Comparison of ENCODE assay signal across 20 cellular contexts in genomic region chr9:69029535-69029934, GRCh38. TPM values are rescaled to one million over a fixed set of nuclear protein-coding genes. Genes with fewer than 3 reads are reported as not detected.
DNase-seq lines count a peak whose midpoint lies in the region; ATAC-seq and TF ChIP-seq lines count a peak whose summit lies in the region.
"Had no signal": no experiment of that assay in that cellular context is flagged by ENCODE, and none has a peak within 500 bp of the region (broad histone marks: within the 10 kb centered on the region; RNA-seq: fewer than 3 reads in every experiment).

No MANE protein-coding gene starts in this region.

- peak overlapping the region; percentile 19 for H3K4me3 Mint-ChIP-seq in activated CD4-positive, alpha-beta memory T cell treated with anti-CD3 and anti-CD28 coated beads, Interleukin-2, amount 10 ng/mL, durations not matched to agents 7 days and 5 days
- no peak overlapping the region for H3K4me3 Mint-ChIP-seq in activated CD4-positive, alpha-beta memory T cell treated with anti-CD3 and anti-CD28 coated beads for 36 hours
- H3K4me3 Mint-ChIP-seq in CD4-positive, CD25-positive, alpha-beta regulatory T cell, result peak overlapping the region in 2 of 4 donors; percentile 10 to 20
- peak overlapping the region in 9 of 10 donors; percentile 10 to 83 (median 45) for H3K4me3 Mint-ChIP-seq in naive thymus-derived CD4-positive, alpha-beta T cell
- H3K4me3 Mint-ChIP-seq: GM23338 had no signal

- POLR2A ChIA-PET in activated CD4-positive, alpha-beta memory T cell treated with anti-CD3 and anti-CD28 coated beads, Interleukin-2, amount 10 ng/mL, durations not matched to agents 7 days and 5 days (lab: Charles Lee), result interaction anchor here (1.8 kb wide), 1 partner anchor 10 kb away, joined by 11 read pairs; no protein-coding TSS in a partner anchor
- POLR2A ChIA-PET in activated CD4-positive, alpha-beta memory T cell treated with anti-CD3 and anti-CD28 coated beads for 36 hours (lab: Charles Lee), result interaction anchor here (0.5 kb wide), 1 partner anchor 243 kb away, joined by 3 read pairs; no protein-coding TSS in a partner anchor
- POLR2A ChIA-PET in naive thymus-derived CD4-positive, alpha-beta T cell (lab: Charles Lee), result interaction anchor here (1.2 to 1.6 kb wide), 2 partner anchors 9 to 11 kb away, joined by 3 read pairs; no protein-coding TSS in a partner anchor

- H3K27me3 Mint-ChIP-seq in activated CD4-positive, alpha-beta memory T cell treated with anti-CD3 and anti-CD28 coated beads, Interleukin-2, amount 10 ng/mL, durations not matched to agents 7 days and 5 days, result no peaks in the 10 kb centered on the region
- H3K27me3 Mint-ChIP-seq in activated CD4-positive, alpha-beta memory T cell treated with anti-CD3 and anti-CD28 coated beads for 36 hours, result no peaks in the 10 kb centered on the region
- no peaks in the 10 kb centered on the region for H3K27me3 Mint-ChIP-seq in CD4-positive, CD25-positive, alpha-beta regulatory T cell
- peaks cover 0 to 3% (median 0%) of the 10 kb centered on the region in 5 donors for H3K27me3 Mint-ChIP-seq in naive thymus-derived CD4-positive, alpha-beta T cell

- no peak overlapping the region for H3K27ac ChIP-seq in CD4-positive, CD25-positive, alpha-beta regulatory T cell (ENCODE audit: insufficient read depth, low read length, poor library complexity, severe bottlenecking)
- H3K27ac ChIP-seq in naive thymus-derived CD4-positive, alpha-beta T cell (ENCODE audit: low read depth, low read length), result no peak overlapping the region

- H2AFZ ChIP-seq in Loucy (ENCODE audit: low read length), result no peak overlapping the region
- H2AFZ ChIP-seq: GM23338 had no signal

- no peaks in the 10 kb centered on the region for H3K79me2 ChIP-seq in Loucy (ENCODE audit: insufficient read depth, low read length)

- H3F3A ChIP-seq in Loucy (ENCODE audit: low read depth), result peaks cover 14% of the 10 kb centered on the region

- CTCF ChIA-PET in activated CD4-positive, alpha-beta memory T cell treated with anti-CD3 and anti-CD28 coated beads, Interleukin-2, amount 10 ng/mL, durations not matched to agents 7 days and 5 days (lab: Charles Lee), result interaction anchor here (0.7 to 3.5 kb wide), 3 partner anchors 10 to 662 kb away, joined by 3 to 32 read pairs (median 4); no protein-coding TSS in a partner anchor
- CTCF ChIA-PET in activated CD4-positive, alpha-beta memory T cell treated with anti-CD3 and anti-CD28 coated beads for 36 hours (lab: Charles Lee), result interaction anchor here (0.6 kb wide), 1 partner anchor 164 kb away, joined by 3 read pairs; no protein-coding TSS in a partner anchor
- CTCF ChIA-PET in naive thymus-derived CD4-positive, alpha-beta T cell (lab: Charles Lee), result interaction anchor here (1.0 kb wide), 1 partner anchor 17 kb away, joined by 3 read pairs; no protein-coding TSS in a partner anchor

- peak overlapping the region; percentile 76 for H3K27ac Mint-ChIP-seq in activated CD4-positive, alpha-beta memory T cell treated with anti-CD3 and anti-CD28 coated beads, Interleukin-2, amount 10 ng/mL, durations not matched to agents 7 days and 5 days
- no peak overlapping the region for H3K27ac Mint-ChIP-seq in activated CD4-positive, alpha-beta memory T cell treated with anti-CD3 and anti-CD28 coated beads for 36 hours
- H3K27ac Mint-ChIP-seq in CD4-positive, CD25-positive, alpha-beta regulatory T cell, result peak overlapping the region in 2 of 3 donors; percentile 8 to 23
- peak overlapping the region in 6 of 9 donors; percentile 34 to 78 (median 56) for H3K27ac Mint-ChIP-seq in naive thymus-derived CD4-positive, alpha-beta T cell
- H3K27ac Mint-ChIP-seq: GM23338 had no signal

- no peak for TF ChIP-seq CTCF in Loucy (conservative IDR thresholded peaks at IDR 0.05; ENCODE audit: low read length)

- H3K36me3 Mint-ChIP-seq in activated CD4-positive, alpha-beta memory T cell treated with anti-CD3 and anti-CD28 coated beads, Interleukin-2, amount 10 ng/mL, durations not matched to agents 7 days and 5 days (ENCODE audit: low read depth), result peaks cover 13% of the 10 kb centered on the region
- H3K36me3 Mint-ChIP-seq in activated CD4-positive, alpha-beta memory T cell treated with anti-CD3 and anti-CD28 coated beads for 36 hours, result no peaks in the 10 kb centered on the region
- no peaks in the 10 kb centered on the region for H3K36me3 Mint-ChIP-seq in CD4-positive, CD25-positive, alpha-beta regulatory T cell
- peaks cover 0 to 11% (median 0%) of the 10 kb centered on the region in 5 donors for H3K36me3 Mint-ChIP-seq in naive thymus-derived CD4-positive, alpha-beta T cell
- H3K36me3 Mint-ChIP-seq: CD8-positive, alpha-beta memory T cell had no signal

- intact Hi-C loops in activated CD4-positive, alpha-beta memory T cell treated with anti-CD3 and anti-CD28 coated beads for 36 hours (cut with micrococcal nuclease), result loop anchor here (5.0 kb wide), 2 partner anchors 252 to 322 kb away; partner anchors contain the start of gene PIP5K1B
- intact Hi-C loops in naive thymus-derived CD4-positive, alpha-beta T cell (cut with micrococcal nuclease), result loop anchor here (2.0 to 5.0 kb wide), 6 partner anchors 52 to 322 kb away; partner anchors contain the start of gene PIP5K1B (in 1 of the 2)

- H3K9me3 Mint-ChIP-seq in activated CD4-positive, alpha-beta memory T cell treated with anti-CD3 and anti-CD28 coated beads, Interleukin-2, amount 10 ng/mL, durations not matched to agents 7 days and 5 days, result peaks cover 8% of the 10 kb centered on the region
- peaks cover 6% of the 10 kb centered on the region for H3K9me3 Mint-ChIP-seq in activated CD4-positive, alpha-beta memory T cell treated with anti-CD3 and anti-CD28 coated beads for 36 hours
- H3K9me3 Mint-ChIP-seq in CD4-positive, CD25-positive, alpha-beta regulatory T cell, result peaks cover 0 to 5% (median 0%) of the 10 kb centered on the region in 7 donors
- peaks cover 0 to 9% (median 2%) of the 10 kb centered on the region in 11 donors for H3K9me3 Mint-ChIP-seq in naive thymus-derived CD4-positive, alpha-beta T cell
- H3K9me3 Mint-ChIP-seq: CD8-positive, alpha-beta memory T cell had no signal

- H3K9me2 ChIP-seq in Loucy (replicated peaks; ENCODE audit: low read depth, low read length), result no peaks in the 10 kb centered on the region

- no peaks in the 10 kb centered on the region for H3K27me3 ChIP-seq in CD4-positive, CD25-positive, alpha-beta regulatory T cell (ENCODE audit: control insufficient read depth, insufficient read depth, low read length)
- H3K27me3 ChIP-seq in Loucy (ENCODE audit: insufficient read depth, low read length, poor library complexity, severe bottlenecking), result no peaks in the 10 kb centered on the region
- H3K27me3 ChIP-seq in naive thymus-derived CD4-positive, alpha-beta T cell (ENCODE audit: control insufficient read depth in 2 of 2, insufficient read depth in 2 of 2, low read length in 2 of 2), result no peaks in the 10 kb centered on the region
- H3K27me3 ChIP-seq: BE2C had no signal

- peaks cover 14% of the 10 kb centered on the region for H3K4me1 ChIP-seq in CD4-positive, CD25-positive, alpha-beta regulatory T cell (ENCODE audit: control insufficient read depth, insufficient read depth, low read length, poor library complexity, severe bottlenecking)
- peaks cover 48% of the 10 kb centered on the region for H3K4me1 ChIP-seq in Loucy (ENCODE audit: insufficient read depth, low read length, poor library complexity, severe bottlenecking)
- peaks cover 9 to 37% of the 10 kb centered on the region in 2 donors for H3K4me1 ChIP-seq in naive thymus-derived CD4-positive, alpha-beta T cell (ENCODE audit: control insufficient read depth in 2 of 2, insufficient read depth in 2 of 2, low read length in 2 of 2)
- H3K4me1 ChIP-seq: BE2C had no signal

- no peak overlapping the region for H3K9ac ChIP-seq in Loucy (ENCODE audit: low read depth, low read length, poor library complexity, severe bottlenecking)

- H3K4me2 ChIP-seq in Loucy (ENCODE audit: low read depth, low read length, poor library complexity, severe bottlenecking), result peak overlapping the region; percentile 80
- H3K4me2 ChIP-seq: GM23338 had no signal

- H3K9me3 ChIP-seq in CD4-positive, CD25-positive, alpha-beta regulatory T cell (ENCODE audit: control insufficient read depth in 2 of 2, low read length in 2 of 2), result no peaks in the 10 kb centered on the region
- H3K9me3 ChIP-seq in Loucy (ENCODE audit: insufficient read depth, low read depth, low read length), result peaks cover 7% of the 10 kb centered on the region; the same call in 1 of the 2 replicates
- H3K9me3 ChIP-seq in naive thymus-derived CD4-positive, alpha-beta T cell (ENCODE audit: control insufficient read depth in 2 of 3, low read length in 3 of 3), result no peaks in the 10 kb centered on the region

- H3K36me3 ChIP-seq in CD4-positive, CD25-positive, alpha-beta regulatory T cell (ENCODE audit: control insufficient read depth, insufficient read depth, low read length), result no peaks in the 10 kb centered on the region
- H3K36me3 ChIP-seq in Loucy (ENCODE audit: insufficient read depth, low read length), result no peaks in the 10 kb centered on the region; the same call in 1 of the 2 replicates
- no peaks in the 10 kb centered on the region for H3K36me3 ChIP-seq in naive thymus-derived CD4-positive, alpha-beta T cell (ENCODE audit: control insufficient read depth in 2 of 3, insufficient read depth in 3 of 3, low read length in 3 of 3)
- H3K36me3 ChIP-seq: BE2C had no signal

- no peak for DNase-seq in activated CD4-positive, alpha-beta memory T cell treated with anti-CD3 and anti-CD28 coated beads, Interleukin-2, amount 10 ng/mL, durations not matched to agents 7 days and 5 days
- no peak for DNase-seq in activated CD4-positive, alpha-beta memory T cell treated with anti-CD3 and anti-CD28 coated beads for 36 hours
- DNase-seq in CD4-positive, CD25-positive, alpha-beta regulatory T cell, result no peak
- DNase-seq in naive thymus-derived CD4-positive, alpha-beta T cell, result no peak
- DNase-seq in NCI-H82 treated with DMSO at 0.1 percent for 48 hours (lab: John Stamatoyannopoulos, UW; ENCODE audit: unreplicated experiment), result no peak
- no peak for DNase-seq in anterior cingulate cortex (lab: John Stamatoyannopoulos, UW)
- DNase-seq: BE2C, DMS53, EL, HCEC 1CT, NCI-H1105 treated with DMSO at 0.1 percent for 48 hours, NCI-H1694, Right ventricle myocardium superior had no signal

- no peak for ATAC-seq in CD4-positive, CD25-positive, alpha-beta regulatory T cell (ENCODE audit: low read depth in 2 of 2)
- ATAC-seq in naive thymus-derived CD4-positive, alpha-beta T cell, result no peak
- no peak for ATAC-seq in GM18520 (IDR thresholded peaks at IDR 0.05; ENCODE audit: unreplicated experiment)
- ATAC-seq: GM12878, GM23338 had no signal

- peaks cover 54% of the 10 kb centered on the region for H3K4me1 Mint-ChIP-seq in activated CD4-positive, alpha-beta memory T cell treated with anti-CD3 and anti-CD28 coated beads, Interleukin-2, amount 10 ng/mL, durations not matched to agents 7 days and 5 days
- peaks cover 32% of the 10 kb centered on the region for H3K4me1 Mint-ChIP-seq in activated CD4-positive, alpha-beta memory T cell treated with anti-CD3 and anti-CD28 coated beads for 36 hours (ENCODE audit: low read depth)
- peaks cover 0 to 44% (median 23%) of the 10 kb centered on the region in 4 donors for H3K4me1 Mint-ChIP-seq in CD4-positive, CD25-positive, alpha-beta regulatory T cell
- H3K4me1 Mint-ChIP-seq in naive thymus-derived CD4-positive, alpha-beta T cell, result peaks cover 31 to 78% (median 57%) of the 10 kb centered on the region in 7 donors

- H4K20me1 ChIP-seq in Loucy (ENCODE audit: insufficient read depth, low read length, poor library complexity, severe bottlenecking), result no peaks in the 10 kb centered on the region

- no peak overlapping the region for H3K4me3 ChIP-seq in CD4-positive, CD25-positive, alpha-beta regulatory T cell (ENCODE audit: low read depth, low read length)
- H3K4me3 ChIP-seq in Loucy (ENCODE audit: low read length, poor library complexity, severe bottlenecking), result peak overlapping the region; percentile 37
- no peak overlapping the region for H3K4me3 ChIP-seq in naive thymus-derived CD4-positive, alpha-beta T cell (ENCODE audit: low read length)
- H3K4me3 ChIP-seq: GM12878, GM23338 had no signal

RNA-seq across cellular contexts. Expression of gene FXN, which starts 6.0 kb away (rescaled TPM):
- total RNA-seq in activated CD4-positive, alpha-beta memory T cell treated with anti-CD3 and anti-CD28 coated beads, Interleukin-2, amount 10 ng/mL, durations not matched to agents 7 days and 5 days, result 10 to 100 TPM; 21.8 to 22.5 TPM
- total RNA-seq in activated CD4-positive, alpha-beta memory T cell treated with anti-CD3 and anti-CD28 coated beads for 36 hours, result 10 to 100 TPM; 14.1 to 15.2 TPM
- total RNA-seq in CD4-positive, CD25-positive, alpha-beta regulatory T cell, result 15.4 TPM
- polyA plus RNA-seq in CD4-positive, CD25-positive, alpha-beta regulatory T cell, result 10 to 100 TPM; 37.2 to 58.7 (median 50.0) TPM
- 10 to 100 TPM; 16.7 to 28.3 (median 19.1) TPM for total RNA-seq in naive thymus-derived CD4-positive, alpha-beta T cell
- polyA plus RNA-seq in naive thymus-derived CD4-positive, alpha-beta T cell, result 10 to 100 TPM; 56.7 to 84.7 TPM

RNA-seq across cellular contexts. Expression of gene PRKACG, which starts 15.6 kb away (rescaled TPM):
- total RNA-seq in activated CD4-positive, alpha-beta memory T cell treated with anti-CD3 and anti-CD28 coated beads, Interleukin-2, amount 10 ng/mL, durations not matched to agents 7 days and 5 days, result not detected
- not detected for total RNA-seq in activated CD4-positive, alpha-beta memory T cell treated with anti-CD3 and anti-CD28 coated beads for 36 hours
- not detected for total RNA-seq in CD4-positive, CD25-positive, alpha-beta regulatory T cell
- not detected for polyA plus RNA-seq in CD4-positive, CD25-positive, alpha-beta regulatory T cell
- not detected for total RNA-seq in naive thymus-derived CD4-positive, alpha-beta T cell
- polyA plus RNA-seq in naive thymus-derived CD4-positive, alpha-beta T cell, result not detected
- total RNA-seq: CD8-positive, alpha-beta memory T cell; GM12878; GM23338; NCI-H460; OCI-LY7; Right ventricle myocardium superior had no signal
- polyA plus RNA-seq: CD8-positive, alpha-beta memory T cell; GM12878; GM23338 had no signal
